Comparison of ENCODE assay signal across 15 cellular contexts in the genomic region with DNA sequence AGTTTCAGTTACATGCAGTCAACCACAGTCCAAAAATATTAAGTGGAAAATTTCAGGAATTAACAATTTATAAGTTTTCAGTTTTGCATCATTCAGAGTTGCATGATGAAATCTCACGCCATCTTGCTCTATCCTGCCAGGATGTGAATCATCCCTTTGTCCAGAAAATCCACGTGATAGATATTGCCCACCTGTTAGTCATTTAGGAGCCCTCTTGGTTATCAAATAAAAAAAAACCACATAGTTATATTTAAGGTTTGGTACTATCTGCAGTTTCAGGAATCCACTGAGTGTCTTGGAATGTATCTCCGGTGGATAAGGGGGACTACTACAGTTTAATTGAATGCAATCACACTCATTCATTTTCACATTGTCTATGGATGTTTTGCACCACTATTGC.
A peak's percentile ranks its signal among the peaks of the same experiment; 100 is the strongest.
DNase-seq lines count a peak whose midpoint lies in the region; TF ChIP-seq lines count a peak whose summit lies in the region.
"Had no signal": no experiment of that assay in that cellular context is flagged by ENCODE, and none has a peak within 500 bp of the region (broad histone marks: within the 10 kb centered on the region; RNA-seq: fewer than 3 reads in every experiment).

No MANE protein-coding gene starts in this region.

- no peaks in the 10 kb centered on the region for H3K4me1 Mint-ChIP-seq in endothelial cell (ENCODE audit: unreplicated experiment)

- H3K27me3 ChIP-seq in AG04450 (ENCODE audit: control insufficient read depth, insufficient read depth, low read length), result no peaks in the 10 kb centered on the region
- H3K27me3 ChIP-seq: dorsolateral prefrontal cortex, heart left ventricle, neutrophil had no signal

- H3K27ac ChIP-seq in AG04450 (ENCODE audit: low read depth, low read length), result no peak overlapping the region
- H3K27ac ChIP-seq: dorsolateral prefrontal cortex, heart left ventricle, neutrophil, PC-9 had no signal

- CTCF ChIA-PET in AG04450 (lab: Charles Lee), result no interaction called here

- H3K9me3 ChIP-seq in AG04450 (ENCODE audit: control insufficient read depth, insufficient read depth, low read length), result peaks cover 15% of the 10 kb centered on the region
- H3K9me3 ChIP-seq: neutrophil had no signal

- TF ChIP-seq CTCF in AG04450 (IDR thresholded peaks at IDR 0.05; ENCODE audit: low read depth, low read length), result no peak
- TF ChIP-seq CTCF in endothelial cell (IDR thresholded peaks at IDR 0.05; ENCODE audit: unreplicated experiment), result no peak

- DNase-seq in AG04450 (ENCODE audit: low read depth, low spot score), result peak; percentile 61
- peak; percentile 55 for DNase-seq in HS-27A (ENCODE audit: low read depth)
- peak; percentile 5 for DNase-seq in T1000 (lab: John Stamatoyannopoulos, UW)
- peak; percentile 89 for DNase-seq in fibroblast of the conjunctiva (ENCODE audit: low read depth)
- no peak for DNase-seq in NCI-H748 (lab: John Stamatoyannopoulos, UW; ENCODE audit: unreplicated experiment)
- no peak for DNase-seq in NCI-H1930 (lab: John Stamatoyannopoulos, UW)
- no peak for DNase-seq in NCI-H1417 (lab: John Stamatoyannopoulos, UW)
- DNase-seq in endothelial cell (ENCODE audit: low spot score), result no peak
- DNase-seq: AML-193, dorsolateral prefrontal cortex, heart left ventricle, PC-9 had no signal

- POLR2A ChIA-PET in AG04450 (lab: Yijun Ruan, JAX), result interaction anchor here (0.6 kb wide), 1 partner anchor 767 kb away, joined by 3 read pairs; no protein-coding TSS in a partner anchor

- H3K27me3 Mint-ChIP-seq in endothelial cell (ENCODE audit: unreplicated experiment), result no peaks in the 10 kb centered on the region
- H3K27me3 Mint-ChIP-seq: type B pancreatic cell had no signal

- H3K27ac Mint-ChIP-seq in endothelial cell (ENCODE audit: unreplicated experiment), result no peak overlapping the region
- H3K27ac Mint-ChIP-seq: activated naive CD8-positive, alpha-beta T cell; type B pancreatic cell had no signal

- H3K9me3 Mint-ChIP-seq in endothelial cell (ENCODE audit: unreplicated experiment), result peaks cover 13% of the 10 kb centered on the region

- peaks cover 12% of the 10 kb centered on the region for H3K36me3 Mint-ChIP-seq in endothelial cell (ENCODE audit: low read depth, unreplicated experiment)
- H3K36me3 Mint-ChIP-seq: activated naive CD8-positive, alpha-beta T cell had no signal

- H3K4me3 Mint-ChIP-seq in endothelial cell (ENCODE audit: unreplicated experiment), result no peak overlapping the region
- H3K4me3 Mint-ChIP-seq: activated naive CD8-positive, alpha-beta T cell; type B pancreatic cell had no signal

- H3K4me3 ChIP-seq in AG04450 (ENCODE audit: low read depth, low read length), result no peak overlapping the region
- H3K4me3 ChIP-seq: dorsolateral prefrontal cortex, heart left ventricle, PC-9 had no signal

Comparison
In these comparisons a context has a peak if more than half of its experiments do, and no peak if none do; other contexts are left out.
1. DNase-seq: peak in AG04450 (single experiment), HS-27A (single experiment), T1000 (single experiment) and fibroblast of the conjunctiva (single experiment); none in NCI-H748 (single experiment), NCI-H1930 (0 of 2), NCI-H1417 (0 of 3) and endothelial cell (single experiment).